In the genomic region with DNA sequence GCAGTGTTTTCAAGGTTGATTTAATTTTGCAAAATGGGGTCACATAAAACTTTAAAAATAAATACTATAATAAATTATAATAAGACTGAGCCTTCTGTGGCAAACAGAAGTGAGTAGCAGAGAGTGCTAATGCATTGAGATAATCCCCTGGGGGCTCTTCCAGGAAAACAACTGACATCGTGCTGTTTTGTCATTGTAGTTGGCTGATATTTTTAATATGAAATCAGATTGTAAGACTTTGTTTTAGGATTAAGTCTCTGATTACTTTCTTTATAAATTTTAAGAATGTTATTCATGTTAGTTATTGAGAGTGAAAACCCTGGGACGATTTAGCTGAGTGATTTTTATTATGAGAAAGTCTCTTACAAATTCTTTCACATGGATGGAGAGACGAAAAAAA, we compare ENCODE assay signal across 13 cellular contexts.
DNase-seq lines count a peak whose midpoint lies in the region; ATAC-seq, FAIRE-seq and TF ChIP-seq lines count a peak whose summit lies in the region.
"Had no signal": no experiment of that assay in that cellular context is flagged by ENCODE, and none has a peak within 500 bp of the region (broad histone marks: within the 10 kb centered on the region; RNA-seq: fewer than 3 reads in every experiment).

No MANE protein-coding gene starts in this region.

- no peak for DNase-seq in CD4-positive, alpha-beta T cell
- peak; percentile 10 for DNase-seq in RCC 7860 (ENCODE audit: low spot score)
- DNase-seq in fibroblast of lung (ENCODE audit: low read depth in 2 of 2) = no peak
- peak; percentile 87 for DNase-seq in renal cortical epithelial cell (ENCODE audit: low read depth)
- no peak for DNase-seq in H7
- DNase-seq in lower leg skin (ENCODE audit: low spot score in 2 of 2) = no peak
- DNase-seq: activated CD4-positive, alpha-beta T cell treated with anti-CD3 and anti-CD28 coated beads, Interleukin-2, amount 10 ng/mL, durations not matched to agents 24 days and 14 days; islet precursor cell; stimulated activated CD4-positive, alpha-beta T cell treated with anti-CD3 and anti-CD28 coated beads, Interleukin-12 subunit alpha, Interleukin-12 subunit beta, amount 100 ng/mL, for 4 hours had no signal

- H3K4me3 ChIP-seq in fibroblast of lung (replicated peaks in 1 of 4; ENCODE audit: control extremely low read depth in 1 of 4, insufficient read depth in 1 of 4, low read depth in 3 of 4, low read length in 4 of 4) (no peak overlapping the region), H7 (ENCODE audit: insufficient read depth, low read depth, low read length) (no peak overlapping the region), lower leg skin (ENCODE audit: low read depth, poor library complexity, severe bottlenecking) (no peak overlapping the region)
- H3K4me3 ChIP-seq: K562 had no signal

- H3K9ac ChIP-seq in fibroblast of lung (ENCODE audit: insufficient read depth, low read length) = no peak overlapping the region

- H3K27ac ChIP-seq in CD4-positive, alpha-beta T cell (ENCODE audit: low read depth, low read length) = no peak overlapping the region
- H3K27ac ChIP-seq in fibroblast of lung (ENCODE audit: insufficient read depth, low read length) = no peak overlapping the region

- no peak overlapping the region for H2AFZ ChIP-seq in fibroblast of lung (ENCODE audit: low read length)

- POLR2A ChIA-PET in CD4-positive, alpha-beta T cell (lab: Charles Lee) = no interaction called here

- CTCF ChIA-PET in CD4-positive, alpha-beta T cell (lab: Charles Lee) = interaction anchor here (1.2 kb wide), 1 partner anchor 14 kb away, joined by 3 read pairs; no protein-coding TSS in a partner anchor

- no peak overlapping the region for H3K4me3 Mint-ChIP-seq in CD4-positive, alpha-beta T cell
- H3K4me3 Mint-ChIP-seq: activated CD4-positive, alpha-beta T cell treated with anti-CD3 and anti-CD28 coated beads, Interleukin-2, amount 10 ng/mL, durations not matched to agents 24 days and 14 days; activated naive CD8-positive, alpha-beta T cell had no signal

- peaks cover 60% of the 10 kb centered on the region for H3K4me1 Mint-ChIP-seq in CD4-positive, alpha-beta T cell (ENCODE audit: low read depth)

- peak; percentile 62 for FAIRE-seq in RCC 7860 (lab: Jason Lieb, UNC)
- FAIRE-seq: K562 had no signal

- no peaks in the 10 kb centered on the region for H3K27me3 Mint-ChIP-seq in CD4-positive, alpha-beta T cell
- H3K27me3 Mint-ChIP-seq: activated CD4-positive, alpha-beta T cell treated with anti-CD3 and anti-CD28 coated beads, Interleukin-2, amount 10 ng/mL, durations not matched to agents 24 days and 14 days; activated naive CD8-positive, alpha-beta T cell had no signal

- no peak for ATAC-seq in CD4-positive, alpha-beta T cell (ENCODE audit: poor library complexity)
- ATAC-seq in HG02970 (IDR thresholded peaks at IDR 0.05; ENCODE audit: low FRiP score, unreplicated experiment) (no peak), HG02678 (IDR thresholded peaks at IDR 0.05; ENCODE audit: unreplicated experiment) (no peak)

- H3K79me2 ChIP-seq in fibroblast of lung (ENCODE audit: control insufficient read depth, insufficient read depth, low read length) = peaks cover 59% of the 10 kb centered on the region

- no peak for TF ChIP-seq CTCF in CD4-positive, alpha-beta T cell (IDR thresholded peaks at IDR 0.05)
- TF ChIP-seq CTCF in fibroblast of lung (conservative IDR thresholded peaks at IDR 0.05 in 1 of 2, IDR thresholded peaks at IDR 0.05 in 1 of 2; ENCODE audit: low read depth in 1 of 2, low read length in 2 of 2) = no peak
- TF ChIP-seq CTCF in lower leg skin (IDR thresholded peaks at IDR 0.05) = no peak

- no peak for TF ChIP-seq POLR2A in lower leg skin (IDR thresholded peaks at IDR 0.05)

- H3K27me3 ChIP-seq in CD4-positive, alpha-beta T cell (ENCODE audit: control insufficient read depth, insufficient read depth, low read length) = no peaks in the 10 kb centered on the region
- H3K27me3 ChIP-seq in fibroblast of lung (ENCODE audit: control insufficient read depth, insufficient read depth, low read length) (no peaks in the 10 kb centered on the region), H7 (ENCODE audit: control insufficient read depth, insufficient read depth, low read length) (no peaks in the 10 kb centered on the region)

- peaks cover 31% of the 10 kb centered on the region for H3K4me1 ChIP-seq in fibroblast of lung (ENCODE audit: control insufficient read depth, extremely low read depth, insufficient read depth, low read length)

- peak overlapping the region; percentile 51 for H3K27ac Mint-ChIP-seq in CD4-positive, alpha-beta T cell
- H3K27ac Mint-ChIP-seq: activated CD4-positive, alpha-beta T cell treated with anti-CD3 and anti-CD28 coated beads, Interleukin-2, amount 10 ng/mL, durations not matched to agents 24 days and 14 days had no signal

- no peaks in the 10 kb centered on the region for H3K9me3 ChIP-seq in CD4-positive, alpha-beta T cell (ENCODE audit: control insufficient read depth, low read length)
- no peaks in the 10 kb centered on the region for H3K9me3 ChIP-seq in fibroblast of lung (ENCODE audit: control insufficient read depth, insufficient read depth, low read depth, low read length)

- 38 to 48% methylated on average over 3 of the region's 3 CpGs for WGBS in lower leg skin, 2 donors

- no peaks in the 10 kb centered on the region for H3K36me3 ChIP-seq in fibroblast of lung (ENCODE audit: control insufficient read depth, insufficient read depth, low read length)
- H3K36me3 ChIP-seq in H7 (replicated peaks; ENCODE audit: control insufficient read depth, insufficient read depth, low read length) = no peaks in the 10 kb centered on the region

- no peaks in the 10 kb centered on the region for H3K9me3 Mint-ChIP-seq in CD4-positive, alpha-beta T cell
- H3K9me3 Mint-ChIP-seq: activated CD4-positive, alpha-beta T cell treated with anti-CD3 and anti-CD28 coated beads, Interleukin-2, amount 10 ng/mL, durations not matched to agents 24 days and 14 days had no signal

- intact Hi-C loops in CD4-positive, alpha-beta T cell (cut with DNase I, micrococcal nuclease) = no loop called here
- intact Hi-C loops in lower leg skin (cut with DNase I; ENCODE audit: low total_unique reads) = no loop called here

- H3K36me3 Mint-ChIP-seq in CD4-positive, alpha-beta T cell (ENCODE audit: low read depth) = no peaks in the 10 kb centered on the region
- H3K36me3 Mint-ChIP-seq: activated naive CD8-positive, alpha-beta T cell had no signal

- H4K20me1 ChIP-seq in fibroblast of lung (ENCODE audit: control insufficient read depth, extremely low read depth, insufficient read depth, low read length) = no peaks in the 10 kb centered on the region

- H3K4me2 ChIP-seq in fibroblast of lung (ENCODE audit: extremely low read depth, insufficient read depth, low read length) = peak overlapping the region; percentile 3

Comparison
In these comparisons a context has a peak if more than half of its experiments do, and no peak if none do; other contexts are left out.
1. DNase-seq: peak in RCC 7860 (single experiment) and renal cortical epithelial cell (single experiment); none in CD4-positive, alpha-beta T cell (0 of 10), fibroblast of lung (0 of 2), H7 (single experiment) and lower leg skin (0 of 2).